Comparison of ENCODE assay signal across 1 cellular context in the genomic region with DNA sequence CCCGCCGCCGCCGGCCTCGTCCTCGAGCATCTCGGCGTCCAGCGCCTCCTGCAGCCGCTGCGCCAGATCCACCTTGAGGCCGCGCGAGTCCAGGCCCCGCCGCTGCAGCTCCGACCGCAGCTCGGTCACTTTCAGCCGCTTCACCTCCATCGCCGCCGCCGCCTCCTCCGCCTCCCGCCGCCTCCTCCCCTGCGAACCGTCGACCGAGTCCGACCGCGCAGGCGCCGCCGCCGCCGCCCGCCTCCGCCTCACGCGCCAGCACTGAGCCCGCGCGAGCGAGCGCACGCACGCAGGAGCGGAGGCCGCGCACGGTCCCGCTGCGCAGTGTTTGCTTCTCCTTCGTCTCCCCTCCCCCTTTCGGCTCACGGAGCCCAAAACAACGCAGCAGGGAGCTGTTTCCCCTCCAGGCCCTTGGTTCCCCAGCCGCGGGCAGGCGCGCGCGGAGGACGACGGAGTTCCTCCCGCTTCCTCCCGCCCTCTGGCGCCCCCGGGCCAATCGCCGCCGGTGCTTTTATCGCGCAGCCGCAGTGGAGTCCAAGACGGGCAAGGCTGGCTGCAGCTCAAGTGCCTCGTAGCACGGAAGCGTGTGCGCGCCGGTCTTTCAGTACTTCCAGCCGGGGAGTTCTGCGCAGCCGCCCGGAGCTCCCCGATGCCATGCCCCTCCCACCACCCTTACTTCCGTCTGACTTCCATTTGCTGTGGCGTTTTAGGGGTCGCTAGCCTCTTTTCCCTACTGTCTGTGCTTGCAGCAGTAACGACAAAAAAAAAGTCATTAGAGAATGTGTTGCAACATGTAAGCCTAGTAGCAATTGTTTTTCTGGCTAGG.
A peak's percentile ranks its signal among the peaks of the same experiment; 100 is the strongest.
TF ChIP-seq lines count a peak whose summit lies in the region.

HNRNPUL2 (minus strand) TSS at position 451 of the 826 bp plus-strand sequence; CDS start at position 150, 301 bp downstream.

TF ChIP-seq in K562, 482 proteins besides CTCF, POLR2A, EP300 and RAD21 (continued from another document and continues in another):
- TF ChIP-seq, protein P1, sequence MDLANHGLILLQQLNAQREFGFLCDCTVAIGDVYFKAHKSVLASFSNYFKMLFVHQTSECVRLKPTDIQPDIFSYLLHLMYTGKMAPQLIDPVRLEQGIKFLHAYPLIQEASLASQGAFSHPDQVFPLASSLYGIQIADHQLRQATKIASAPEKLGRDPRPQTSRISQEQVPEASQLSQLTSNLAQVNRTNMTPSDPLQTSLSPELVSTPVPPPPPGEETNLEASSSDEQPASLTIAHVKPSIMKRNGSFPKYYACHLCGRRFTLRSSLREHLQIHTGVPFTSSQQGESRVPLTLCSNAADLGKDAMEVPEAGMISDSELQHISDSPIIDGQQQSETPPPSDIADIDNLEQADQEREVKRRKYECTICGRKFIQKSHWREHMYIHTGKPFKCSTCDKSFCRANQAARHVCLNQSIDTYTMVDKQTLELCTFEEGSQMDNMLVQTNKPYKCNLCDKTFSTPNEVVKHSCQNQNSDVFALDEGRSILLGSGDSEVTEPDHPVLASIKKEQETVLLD (IDR thresholded peaks at IDR 0.05) = peak; percentile 94
- TF ChIP-seq HIVEP1 (CRISPR knock-in tag; IDR thresholded peaks at IDR 0.05) (no peak), YY1 (IDR thresholded peaks at IDR 0.05; ENCODE audit: borderline replicate concordance in 1 of 3, control insufficient read depth in 1 of 3, extremely low read depth in 1 of 3, insufficient read depth in 3 of 3, insufficient read length in 1 of 3, insufficient replicate concordance in 2 of 3, low read depth in 1 of 3, low read length in 2 of 3) (peak in 2 of 3 experiments; percentile 50 to 54), HNRNPLL (IDR thresholded peaks at IDR 0.05; ENCODE audit: low read depth, low read length, poor library complexity, severe bottlenecking) (peak; percentile 77), DLX4 (CRISPR knock-in tag; IDR thresholded peaks at IDR 0.05) (no peak), SMAD4 (CRISPR knock-in tag; conservative IDR thresholded peaks at IDR 0.05) (peak; percentile 79), AFF4 (CRISPR knock-in tag; IDR thresholded peaks at IDR 0.05) (no peak), KHSRP (IDR thresholded peaks at IDR 0.05) (no peak), CBFA2T2 (conservative IDR thresholded peaks at IDR 0.05) (no peak), TSC22D4 (tag; IDR thresholded peaks at IDR 0.05) (no peak), CBX3 (IDR thresholded peaks at IDR 0.05; ENCODE audit: borderline replicate concordance in 1 of 2, low read length in 2 of 2) (peak in 1 of 2 experiments; percentile 81; a peak in 1 of 3 replicates), ZNF766 (CRISPR knock-in tag; conservative IDR thresholded peaks at IDR 0.05) (no peak; the same call in 1 of the 2 replicates), HNRNPK (IDR thresholded peaks at IDR 0.05; ENCODE audit: low read depth, low read length, poor library complexity, severe bottlenecking) (no peak), ZNF175 (CRISPR knock-in tag; IDR thresholded peaks at IDR 0.05; ENCODE audit: low read depth) (peak; percentile 42; the same call in 1 of the 2 replicates), SMAD2 (IDR thresholded peaks at IDR 0.05; ENCODE audit: low read depth, low read length) (no peak), CBX2 (IDR thresholded peaks at IDR 0.05; ENCODE audit: insufficient read depth, low read length, poor library complexity, severe bottlenecking) (no peak), USF1 (CRISPR knock-in tag; IDR thresholded peaks at IDR 0.05) (peak; percentile 47), TAF15 (IDR thresholded peaks at IDR 0.05; ENCODE audit: low read depth, low read length) (no peak), MAZ (CRISPR knock-in tag; conservative IDR thresholded peaks at IDR 0.05 in 1 of 2, IDR thresholded peaks at IDR 0.05 in 1 of 2) (peak; percentile 85 to 92), NRF1 (conservative IDR thresholded peaks at IDR 0.05 in 1 of 2, IDR thresholded peaks at IDR 0.05 in 1 of 2) (peak; percentile 99), FUS (optimal IDR thresholded peaks at IDR 0.05; ENCODE audit: low read depth, low read length) (no peak), HMBOX1 (IDR thresholded peaks at IDR 0.05) (no peak), NR3C1 (CRISPR knock-in tag; IDR thresholded peaks at IDR 0.05) (0 out of 2 replicates have a peak, but pooled peaks have one; percentile 81), MCM7 (IDR thresholded peaks at IDR 0.05) (no peak), MEIS2 (IDR thresholded peaks at IDR 0.05; ENCODE audit: partially characterized antibody) (peak; percentile 89), DMBX1 (CRISPR knock-in tag; IDR thresholded peaks at IDR 0.05; ENCODE audit: borderline replicate concordance) (peak; percentile 49; the same call in 1 of the 2 replicates), KDM1A (IDR thresholded peaks at IDR 0.05) (no peak), PRMT5 (CRISPR knock-in tag; IDR thresholded peaks at IDR 0.05) (no peak), ATF6 (CRISPR knock-in tag; IDR thresholded peaks at IDR 0.05) (no peak; the same call in 1 of the 2 replicates), STAT5B (CRISPR knock-in tag; IDR thresholded peaks at IDR 0.05) (no peak), TRIM24 (IDR thresholded peaks at IDR 0.05) (peak in 1 of 2 experiments; percentile 17; a peak in 1 of 4 replicates), E4F1 (CRISPR knock-in tag; IDR thresholded peaks at IDR 0.05; ENCODE audit: borderline replicate concordance) (no peak), C11orf30 (IDR thresholded peaks at IDR 0.05; ENCODE audit: low read depth) (0 out of 2 replicates have a peak, but pooled peaks have one; percentile 28), NONO (IDR thresholded peaks at IDR 0.05; ENCODE audit: low read depth in 2 of 2, low read length in 1 of 2) (peak in 1 of 2 experiments; percentile 57; a peak in 1 of 4 replicates), SRF (CRISPR knock-in tag; IDR thresholded peaks at IDR 0.05) (peak in 1 of 2 experiments; percentile 63; a peak in 1 of 4 replicates), ZBTB5 (IDR thresholded peaks at IDR 0.05) (no peak), CHD2 (IDR thresholded peaks at IDR 0.05; ENCODE audit: low read depth, low read length) (peak; percentile 67), TEAD4 (IDR thresholded peaks at IDR 0.05; ENCODE audit: low read length) (no peak; the same call in 1 of the 2 replicates), TEAD4 (CRISPR knock-in tag; IDR thresholded peaks at IDR 0.05; ENCODE audit: borderline replicate concordance) (no peak)
- TF ChIP-seq, protein P2, sequence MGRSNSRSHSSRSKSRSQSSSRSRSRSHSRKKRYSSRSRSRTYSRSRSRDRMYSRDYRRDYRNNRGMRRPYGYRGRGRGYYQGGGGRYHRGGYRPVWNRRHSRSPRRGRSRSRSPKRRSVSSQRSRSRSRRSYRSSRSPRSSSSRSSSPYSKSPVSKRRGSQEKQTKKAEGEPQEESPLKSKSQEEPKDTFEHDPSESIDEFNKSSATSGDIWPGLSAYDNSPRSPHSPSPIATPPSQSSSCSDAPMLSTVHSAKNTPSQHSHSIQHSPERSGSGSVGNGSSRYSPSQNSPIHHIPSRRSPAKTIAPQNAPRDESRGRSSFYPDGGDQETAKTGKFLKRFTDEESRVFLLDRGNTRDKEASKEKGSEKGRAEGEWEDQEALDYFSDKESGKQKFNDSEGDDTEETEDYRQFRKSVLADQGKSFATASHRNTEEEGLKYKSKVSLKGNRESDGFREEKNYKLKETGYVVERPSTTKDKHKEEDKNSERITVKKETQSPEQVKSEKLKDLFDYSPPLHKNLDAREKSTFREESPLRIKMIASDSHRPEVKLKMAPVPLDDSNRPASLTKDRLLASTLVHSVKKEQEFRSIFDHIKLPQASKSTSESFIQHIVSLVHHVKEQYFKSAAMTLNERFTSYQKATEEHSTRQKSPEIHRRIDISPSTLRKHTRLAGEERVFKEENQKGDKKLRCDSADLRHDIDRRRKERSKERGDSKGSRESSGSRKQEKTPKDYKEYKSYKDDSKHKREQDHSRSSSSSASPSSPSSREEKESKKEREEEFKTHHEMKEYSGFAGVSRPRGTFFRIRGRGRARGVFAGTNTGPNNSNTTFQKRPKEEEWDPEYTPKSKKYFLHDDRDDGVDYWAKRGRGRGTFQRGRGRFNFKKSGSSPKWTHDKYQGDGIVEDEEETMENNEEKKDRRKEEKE (IDR thresholded peaks at IDR 0.05; ENCODE audit: borderline replicate concordance in 1 of 2, control insufficient read depth in 1 of 2, low read depth in 2 of 2, low read length in 1 of 2) = 0 out of 4 replicates have a peak, but pooled peaks of 1 of the 2 experiments have one; percentile 57
